ENCODE assay signal across 23 cellular contexts in the genomic region with DNA sequence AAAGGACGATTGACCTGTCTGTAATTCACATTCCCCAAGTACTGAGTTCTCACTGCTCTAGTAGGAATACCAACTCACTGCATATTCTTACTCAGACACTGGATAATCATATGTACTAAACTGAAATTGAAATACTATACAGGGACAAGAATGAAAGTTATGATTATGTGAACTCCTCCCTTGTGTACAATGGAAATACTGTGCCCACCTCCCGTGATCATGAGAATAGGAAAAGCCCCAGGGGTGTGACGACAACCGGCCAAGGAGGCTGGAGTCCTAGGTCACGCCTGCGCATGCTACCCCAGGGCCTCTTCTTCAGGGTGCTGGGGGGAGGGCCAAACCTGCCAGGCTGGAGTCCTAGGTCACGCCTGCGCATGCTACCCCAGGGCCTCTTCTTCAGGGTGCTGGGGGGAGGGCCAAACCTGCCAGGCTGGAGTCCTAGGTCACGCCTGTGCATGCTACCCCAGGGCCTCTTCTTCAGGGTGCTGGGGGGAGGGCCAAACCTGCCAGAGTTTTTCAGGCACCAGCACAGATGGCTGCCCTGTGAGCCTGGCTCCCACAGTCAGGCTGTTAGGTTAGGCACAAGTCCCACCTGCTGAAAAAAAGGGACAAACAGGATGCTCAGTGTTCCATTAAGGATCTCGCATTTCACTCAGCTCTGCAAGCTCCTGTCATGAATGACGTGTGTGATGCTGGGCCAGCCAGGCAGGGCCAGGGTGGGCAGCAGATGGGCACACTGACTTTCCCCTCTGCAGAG.
A peak's percentile ranks its signal among the peaks of the same experiment; 100 is the strongest.
DNase-seq lines count a peak whose midpoint lies in the region; ATAC-seq lines count a peak whose summit lies in the region.
"Had no signal": no experiment of that assay in that cellular context is flagged by ENCODE, and none has a peak within 500 bp of the region (broad histone marks: within the 10 kb centered on the region; RNA-seq: fewer than 3 reads in every experiment).

No MANE protein-coding gene starts in this region.

- no peak overlapping the region for H3K4me3 ChIP-seq in H7 (ENCODE audit: insufficient read depth, low read depth, low read length)
- H3K4me3 ChIP-seq: BLaER1, body of pancreas, dorsolateral prefrontal cortex, esophagus muscularis mucosa, upper lobe of left lung had no signal

- H3K27me3 Mint-ChIP-seq in activated naive CD8-positive, alpha-beta T cell treated with anti-CD3 and anti-CD28 coated beads for 36 hours, result peaks cover 22% of the 10 kb centered on the region

- no peak overlapping the region for H3K4me3 Mint-ChIP-seq in activated naive CD8-positive, alpha-beta T cell treated with anti-CD3 and anti-CD28 coated beads for 36 hours
- H3K4me3 Mint-ChIP-seq: activated CD4-positive, alpha-beta T cell treated with anti-CD3 and anti-CD28 coated beads for 36 hours; activated CD8-positive, alpha-beta T cell treated with anti-CD3 and anti-CD28 coated beads for 36 hours; activated naive CD4-positive, alpha-beta T cell treated with anti-CD3 and anti-CD28 coated beads, Interleukin-2, amount 10 ng/mL, durations not matched to agents 7 days and 5 days; HFFc6; natural killer cell treated with Interleukin-12 subunit alpha and Interleukin-12 subunit beta and Interleukin-15 and Interleukin-18, amount 100 ng/mL, for 72 hours; stimulated activated memory B cell treated with anti-CD40 and anti-IgM and Interleukin-4, amounts not matched to agents 10 μg/mL and 1 μg/mL and 100 μg/mL, for 72 hours had no signal

- no peaks in the 10 kb centered on the region for H3K27me3 ChIP-seq in H7 (ENCODE audit: control insufficient read depth, insufficient read depth, low read length)
- H3K27me3 ChIP-seq: BLaER1, body of pancreas, esophagus muscularis mucosa, upper lobe of left lung had no signal

- no peak overlapping the region for H3K27ac Mint-ChIP-seq in activated naive CD8-positive, alpha-beta T cell treated with anti-CD3 and anti-CD28 coated beads for 36 hours
- H3K27ac Mint-ChIP-seq: activated CD4-positive, alpha-beta T cell treated with anti-CD3 and anti-CD28 coated beads for 36 hours; activated CD8-positive, alpha-beta T cell treated with anti-CD3 and anti-CD28 coated beads for 36 hours; activated naive CD4-positive, alpha-beta T cell treated with anti-CD3 and anti-CD28 coated beads, Interleukin-2, amount 10 ng/mL, durations not matched to agents 7 days and 5 days; HFFc6; natural killer cell treated with Interleukin-12 subunit alpha and Interleukin-12 subunit beta and Interleukin-15 and Interleukin-18, amount 100 ng/mL, for 72 hours; stimulated activated memory B cell treated with anti-CD40 and anti-IgM and Interleukin-4, amounts not matched to agents 10 μg/mL and 1 μg/mL and 100 μg/mL, for 72 hours had no signal

- no peaks in the 10 kb centered on the region for H3K4me1 Mint-ChIP-seq in activated naive CD8-positive, alpha-beta T cell treated with anti-CD3 and anti-CD28 coated beads for 36 hours
- H3K4me1 Mint-ChIP-seq: activated CD4-positive, alpha-beta T cell treated with anti-CD3 and anti-CD28 coated beads for 36 hours; activated naive CD4-positive, alpha-beta T cell treated with anti-CD3 and anti-CD28 coated beads, Interleukin-2, amount 10 ng/mL, durations not matched to agents 7 days and 5 days; stimulated activated memory B cell treated with anti-CD40 and anti-IgM and Interleukin-4, amounts not matched to agents 10 μg/mL and 1 μg/mL and 100 μg/mL, for 72 hours had no signal

- H3K36me3 ChIP-seq in H7 (replicated peaks; ENCODE audit: control insufficient read depth, insufficient read depth, low read length), result no peaks in the 10 kb centered on the region
- H3K36me3 ChIP-seq: BLaER1, esophagus muscularis mucosa, upper lobe of left lung had no signal

- H3K9me3 Mint-ChIP-seq in activated naive CD8-positive, alpha-beta T cell treated with anti-CD3 and anti-CD28 coated beads for 36 hours, result peaks cover 3% of the 10 kb centered on the region
- H3K9me3 Mint-ChIP-seq: activated CD8-positive, alpha-beta T cell treated with anti-CD3 and anti-CD28 coated beads for 36 hours; activated naive CD4-positive, alpha-beta T cell treated with anti-CD3 and anti-CD28 coated beads, Interleukin-2, amount 10 ng/mL, durations not matched to agents 7 days and 5 days; natural killer cell treated with Interleukin-12 subunit alpha and Interleukin-12 subunit beta and Interleukin-15 and Interleukin-18, amount 100 ng/mL, for 72 hours had no signal

- no peaks in the 10 kb centered on the region for H3K36me3 Mint-ChIP-seq in activated naive CD8-positive, alpha-beta T cell treated with anti-CD3 and anti-CD28 coated beads for 36 hours
- H3K36me3 Mint-ChIP-seq: activated naive CD4-positive, alpha-beta T cell treated with anti-CD3 and anti-CD28 coated beads, Interleukin-2, amount 10 ng/mL, durations not matched to agents 7 days and 5 days; natural killer cell treated with Interleukin-12 subunit alpha and Interleukin-12 subunit beta and Interleukin-15 and Interleukin-18, amount 100 ng/mL, for 72 hours; stimulated activated memory B cell treated with anti-CD40 and anti-IgM and Interleukin-4, amounts not matched to agents 10 μg/mL and 1 μg/mL and 100 μg/mL, for 72 hours had no signal

- ATAC-seq in GM21576 (IDR thresholded peaks at IDR 0.05; ENCODE audit: unreplicated experiment), result no peak
- ATAC-seq: activated CD4-positive, alpha-beta T cell treated with anti-CD3 and anti-CD28 coated beads for 36 hours; activated CD8-positive, alpha-beta T cell treated with anti-CD3 and anti-CD28 coated beads for 36 hours; body of pancreas; natural killer cell treated with Interleukin-12 subunit alpha and Interleukin-12 subunit beta and Interleukin-15 and Interleukin-18, amount 100 ng/mL, for 72 hours; stimulated activated memory B cell treated with anti-CD40 and anti-IgM and Interleukin-4, amounts not matched to agents 10 μg/mL and 1 μg/mL and 100 μg/mL, for 72 hours had no signal

- DNase-seq in DMS 273 treated with DMSO at 0.1 percent for 48 hours (lab: John Stamatoyannopoulos, UW) (peak; percentile 89), H7 (peak; percentile 38), NCI-H524 treated with DMSO at 0.1 percent for 48 hours (lab: John Stamatoyannopoulos, UW) (peak; percentile 81), left kidney (ENCODE audit: low read depth, low spot score) (peak; percentile 85), NCI-H146 (lab: John Stamatoyannopoulos, UW) (no peak)
- no peak for DNase-seq in activated naive CD8-positive, alpha-beta T cell treated with anti-CD3 and anti-CD28 coated beads for 36 hours
- DNase-seq: activated CD4-positive, alpha-beta T cell treated with anti-CD3 and anti-CD28 coated beads for 36 hours; activated CD8-positive, alpha-beta T cell treated with anti-CD3 and anti-CD28 coated beads for 36 hours; activated naive CD4-positive, alpha-beta T cell treated with anti-CD3 and anti-CD28 coated beads, Interleukin-2, amount 10 ng/mL, durations not matched to agents 7 days and 5 days; body of pancreas; DMS153; foreskin fibroblast; HFFc6; NCI-H1048; NCI-H2029; SHP77 treated with DMSO at 0.1 percent for 48 hours; upper lobe of left lung had no signal

Comparison
In these comparisons a context has a peak if more than half of its experiments do, and no peak if none do; other contexts are left out.
1. DNase-seq: peak in DMS 273 treated with DMSO at 0.1 percent for 48 hours (single experiment), H7 (single experiment), NCI-H524 treated with DMSO at 0.1 percent for 48 hours (single experiment) and left kidney (single experiment); none in NCI-H146 (single experiment) and activated naive CD8-positive, alpha-beta T cell treated with anti-CD3 and anti-CD28 coated beads for 36 hours (single experiment).